ENCODE assay signal across 15 cellular contexts in the genomic region with DNA sequence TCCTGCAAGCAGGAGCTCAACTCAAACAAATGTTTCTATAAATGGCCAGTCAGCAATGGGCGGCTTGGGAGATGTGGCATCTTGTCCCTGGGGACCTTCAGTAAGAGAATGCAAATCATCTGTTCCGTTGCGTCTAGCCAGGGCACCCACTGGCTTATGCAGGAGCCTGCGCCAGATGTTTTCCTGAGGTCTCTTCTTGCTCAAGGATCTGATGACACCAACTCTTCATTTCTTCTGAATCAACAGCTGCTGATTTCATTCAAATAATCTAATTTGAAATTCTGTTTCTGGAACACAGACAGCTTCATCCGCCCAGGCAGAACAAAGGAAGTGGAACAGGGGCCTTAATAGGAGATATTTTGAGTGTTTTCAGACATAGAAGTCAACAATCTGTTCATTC.
"Had no signal": no experiment of that assay in that cellular context is flagged by ENCODE, and none has a peak within 500 bp of the region (broad histone marks: within the 10 kb centered on the region; RNA-seq: fewer than 3 reads in every experiment).

No MANE protein-coding gene starts in this region.

- H3K27ac ChIP-seq: ascending aorta, PC-9 had no signal

- H3K9me3 ChIP-seq: ascending aorta had no signal

- H3K36me3 Mint-ChIP-seq: brain had no signal

- ATAC-seq: activated CD4-positive, CD25-positive, alpha-beta regulatory T cell treated with anti-CD3 and anti-CD28 coated beads, Interleukin-2, amount 50 U/mL, for 24 hours had no signal

- H3K4me3 ChIP-seq: ascending aorta, K562, PC-9 had no signal

- DNase-seq: Kasumi-1, NCI-H1105, NCI-H1436, NCI-H187, NCI-H2081, NCI-H510A treated with DMSO at 0.1 percent for 48 hours, SHP77 treated with DMSO at 0.1 percent for 48 hours had no signal

- H3K4me3 Mint-ChIP-seq: activated CD8-positive, alpha-beta T cell treated with anti-CD3 and anti-CD28 coated beads for 36 hours; brain; central memory CD8-positive, alpha-beta T cell; T-helper 1 cell treated with Interleukin-12 subunit alpha and Interleukin-12 subunit beta and Interleukin-4 antibody, amounts not matched to agents 30 μg/mL and 1 μg/mL, for 36 hours had no signal

- H3K27ac Mint-ChIP-seq: activated CD8-positive, alpha-beta T cell treated with anti-CD3 and anti-CD28 coated beads for 36 hours; T-helper 1 cell treated with Interleukin-12 subunit alpha and Interleukin-12 subunit beta and Interleukin-4 antibody, amounts not matched to agents 30 μg/mL and 1 μg/mL, for 36 hours had no signal

- H3K36me3 ChIP-seq: ascending aorta had no signal

- H3K9me3 Mint-ChIP-seq: activated CD8-positive, alpha-beta T cell treated with anti-CD3 and anti-CD28 coated beads for 36 hours; brain; central memory CD8-positive, alpha-beta T cell; T-helper 1 cell treated with Interleukin-12 subunit alpha and Interleukin-12 subunit beta and Interleukin-4 antibody, amounts not matched to agents 30 μg/mL and 1 μg/mL, for 36 hours had no signal

- H3K4me1 Mint-ChIP-seq: central memory CD8-positive, alpha-beta T cell had no signal

- H3K4me1 ChIP-seq: ascending aorta had no signal

- H3K4me2 ChIP-seq: PC-9 had no signal

- H3K27me3 ChIP-seq: ascending aorta had no signal
